25 cellular contexts compared by ENCODE assay signal in genomic region chr6:30547454-30547853, GRCh38.
"Had no signal": no experiment of that assay in that cellular context is flagged by ENCODE, and none has a peak within 500 bp of the region (broad histone marks: within the 10 kb centered on the region; RNA-seq: fewer than 3 reads in every experiment).

No MANE protein-coding gene starts in this region.

- H3K4me3 Mint-ChIP-seq: memory B cell, mesothelial cell of epicardium, natural killer cell, neural crest cell had no signal

- H3K27ac ChIP-seq: epithelial cell of prostate, esophagus muscularis mucosa, left ventricle myocardium inferior, lower lobe of right lung, ovary, stomach, thoracic aorta had no signal

- H3K27me3 ChIP-seq: esophagus muscularis mucosa, gastrocnemius medialis, ovary, stomach had no signal

- H3K36me3 ChIP-seq: ovary had no signal

- H3K4me1 Mint-ChIP-seq: mesothelial cell of epicardium had no signal

- H3K9me3 Mint-ChIP-seq: memory B cell, mesothelial cell of epicardium, natural killer cell, neural crest cell had no signal

- H3K4me3 ChIP-seq: esophagus muscularis mucosa, gastrocnemius medialis, left ventricle myocardium inferior, lower lobe of right lung, ovary, stomach, thoracic aorta had no signal

- FAIRE-seq: keratinocyte, small intestine, urothelium cell line had no signal

- H3K9me3 ChIP-seq: esophagus muscularis mucosa, gastrocnemius medialis, left ventricle myocardium inferior, lower lobe of right lung, ovary, stomach, thoracic aorta had no signal

- ATAC-seq: gastrocnemius medialis, lower lobe of right lung, natural killer cell, right cardiac atrium had no signal

- H3K27me3 Mint-ChIP-seq: memory B cell had no signal

- H3K27ac Mint-ChIP-seq: memory B cell, mesothelial cell of epicardium, natural killer cell, progenitor cell of endocrine pancreas had no signal

- DNase-seq: cortex of kidney; effector memory CD4-positive, alpha-beta T cell; gastrocnemius medialis; glutamatergic neuron; left ventricle myocardium inferior; lower lobe of right lung; natural killer cell; nucleus accumbens; ovary; right cardiac atrium; small intestine; stimulated activated CD4-positive, alpha-beta T cell treated with anti-CD3 and anti-CD28 coated beads, Interleukin-12 subunit alpha, Interleukin-12 subunit beta, amount 100 ng/mL, for 4 hours; stimulated activated naive CD4-positive, alpha-beta T cell; stomach; substantia nigra; trophoblast cell had no signal
